In genomic region chr17:16877102-16877501, GRCh38 we compare ENCODE assay signal across 20 cellular contexts.
"Had no signal": no experiment of that assay in that cellular context is flagged by ENCODE, and none has a peak within 500 bp of the region (broad histone marks: within the 10 kb centered on the region; RNA-seq: fewer than 3 reads in every experiment).

No MANE protein-coding gene starts in this region.

- H3K36me3 Mint-ChIP-seq: activated CD4-positive, alpha-beta memory T cell treated with anti-CD3 and anti-CD28 coated beads for 36 hours; mesothelial cell of epicardium; neural progenitor cell; stimulated activated memory B cell treated with anti-CD40 and anti-IgM and Interleukin-4, amounts not matched to agents 10 μg/mL and 1 μg/mL and 100 μg/mL, for 72 hours; T-cell had no signal

- H3K4me3 Mint-ChIP-seq: activated CD4-positive, alpha-beta memory T cell treated with anti-CD3 and anti-CD28 coated beads for 36 hours; activated naive CD8-positive, alpha-beta T cell treated with anti-CD3 and anti-CD28 coated beads, Interleukin-2, amount 50 U/mL, for 24 hours; central memory CD8-positive, alpha-beta T cell; effector memory CD8-positive, alpha-beta T cell; immature natural killer cell; mesothelial cell of epicardium; neural progenitor cell; stimulated activated memory B cell treated with anti-CD40 and anti-IgM and Interleukin-4, amounts not matched to agents 10 μg/mL and 1 μg/mL and 100 μg/mL, for 72 hours; T-cell had no signal

- H3K27ac ChIP-seq: lower lobe of right lung, neural progenitor cell, tibial nerve, VCaP had no signal

- H3K4me3 ChIP-seq: lower lobe of right lung, neural progenitor cell, smooth muscle cell, tibial nerve had no signal

- H3K9me3 ChIP-seq: lower lobe of right lung had no signal

- DNase-seq: activated CD4-positive, alpha-beta memory T cell treated with anti-CD3 and anti-CD28 coated beads for 36 hours; activated naive CD4-positive, alpha-beta T cell treated with Interleukin-2 at 50 U/mL for 16 hours; activated naive CD8-positive, alpha-beta T cell treated with anti-CD3 and anti-CD28 coated beads, Interleukin-2, amount 50 U/mL, for 24 hours; activated T-cell treated with anti-CD3 and anti-CD28 coated beads, Interleukin-2, amount 50 U/mL, for 48 hours; effector memory CD8-positive, alpha-beta T cell; glutamatergic neuron; immature natural killer cell; left cardiac atrium; lower lobe of right lung; right cardiac atrium; stimulated activated CD4-positive, alpha-beta T cell treated with anti-CD3 and anti-CD28 coated beads, Interleukin-1b, Interleukin-23, amount 100 ng/mL, for 48 hours; T-cell; T1000 had no signal

- H3K27me3 ChIP-seq: neural progenitor cell, tibial nerve had no signal

- H3K27me3 Mint-ChIP-seq: activated CD4-positive, alpha-beta memory T cell treated with anti-CD3 and anti-CD28 coated beads for 36 hours had no signal

- H3K4me1 Mint-ChIP-seq: activated naive CD8-positive, alpha-beta T cell treated with anti-CD3 and anti-CD28 coated beads, Interleukin-2, amount 50 U/mL, for 24 hours; central memory CD8-positive, alpha-beta T cell; immature natural killer cell; mesothelial cell of epicardium; neural progenitor cell; stimulated activated memory B cell treated with anti-CD40 and anti-IgM and Interleukin-4, amounts not matched to agents 10 μg/mL and 1 μg/mL and 100 μg/mL, for 72 hours; T-cell had no signal

- H3K9me3 Mint-ChIP-seq: activated CD4-positive, alpha-beta memory T cell treated with anti-CD3 and anti-CD28 coated beads for 36 hours; activated naive CD8-positive, alpha-beta T cell treated with anti-CD3 and anti-CD28 coated beads, Interleukin-2, amount 50 U/mL, for 24 hours; central memory CD8-positive, alpha-beta T cell; immature natural killer cell; stimulated activated memory B cell treated with anti-CD40 and anti-IgM and Interleukin-4, amounts not matched to agents 10 μg/mL and 1 μg/mL and 100 μg/mL, for 72 hours had no signal

- H3K4me1 ChIP-seq: lower lobe of right lung, neural progenitor cell, tibial nerve had no signal

- H3K27ac Mint-ChIP-seq: activated CD4-positive, alpha-beta memory T cell treated with anti-CD3 and anti-CD28 coated beads for 36 hours; activated naive CD8-positive, alpha-beta T cell treated with anti-CD3 and anti-CD28 coated beads, Interleukin-2, amount 50 U/mL, for 24 hours; effector memory CD8-positive, alpha-beta T cell; immature natural killer cell; mesothelial cell of epicardium; neural progenitor cell; stimulated activated memory B cell treated with anti-CD40 and anti-IgM and Interleukin-4, amounts not matched to agents 10 μg/mL and 1 μg/mL and 100 μg/mL, for 72 hours; T-cell had no signal

- H3K36me3 ChIP-seq: lower lobe of right lung, neural progenitor cell, tibial nerve had no signal
